ENCODE assay signal across 34 cellular contexts in genomic region chr5:181081989-181082388, GRCh38.
"Had no signal": no experiment of that assay in that cellular context is flagged by ENCODE, and none has a peak within 500 bp of the region (broad histone marks: within the 10 kb centered on the region; RNA-seq: fewer than 3 reads in every experiment).

No MANE protein-coding gene starts in this region.

- DNase-seq: Karpas-422, Kasumi-1, MG63, MM.1S, MV-4-11, NCI-H1048, NCI-H1092, NCI-H1092 treated with DMSO at 0.1 percent for 48 hours, NCI-H1105, NCI-H1105 treated with DMSO at 0.1 percent for 48 hours, NCI-H1417, NCI-H1417 treated with DMSO at 0.1 percent for 48 hours, NCI-H1436, NCI-H1436 treated with DMSO at 0.1 percent for 48 hours, NCI-H146, NCI-H1694, NCI-H1694 treated with DMSO at 0.1 percent for 48 hours, NCI-H187, NCI-H187 treated with DMSO at 0.1 percent for 48 hours, NCI-H1930, NCI-H2029, NCI-H2029 treated with DMSO at 0.1 percent for 48 hours, NCI-H2081 treated with DMSO at 0.1 percent for 48 hours, NCI-H2107, NCI-H2171, NCI-H2171 treated with DMSO at 0.1 percent for 48 hours, NCI-H2227 treated with DMSO at 0.1 percent for 48 hours, NCI-H226, NCI-H345, NCI-H446, NCI-H446 treated with DMSO at 0.1 percent for 48 hours, NCI-H510A, NCI-H510A treated with DMSO at 0.1 percent for 48 hours, NCI-H524 had no signal

- H3K36me3 ChIP-seq: MG63 had no signal

- H3K4me3 ChIP-seq: MG63 had no signal
